Comparison of ENCODE assay signal across 18 cellular contexts in the genomic region with DNA sequence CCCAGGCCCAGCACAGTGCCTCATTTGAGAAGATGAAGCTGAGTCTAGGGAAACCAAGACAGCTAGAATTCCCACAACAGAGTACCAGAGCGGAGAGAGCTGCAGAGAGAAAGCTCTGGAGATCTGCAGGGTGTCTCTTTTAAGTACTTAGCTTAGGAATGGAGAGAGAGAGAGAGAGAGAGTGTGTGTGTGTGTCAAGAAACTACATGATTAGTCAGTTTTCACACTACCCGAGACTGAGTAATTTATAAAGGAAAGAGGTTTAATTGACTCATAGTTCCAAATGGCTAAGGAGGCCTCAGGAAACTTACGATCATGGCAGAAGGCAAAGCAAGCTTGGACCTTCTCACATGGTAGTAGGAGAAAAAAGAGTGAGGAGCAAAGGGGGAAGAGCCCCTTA.
"Had no signal": no experiment of that assay in that cellular context is flagged by ENCODE, and none has a peak within 500 bp of the region (broad histone marks: within the 10 kb centered on the region; RNA-seq: fewer than 3 reads in every experiment).

No MANE protein-coding gene starts in this region.

- H3K27ac Mint-ChIP-seq: activated B cell treated with CpG ODN at 0.5 μM for 24 hours; activated naive CD8-positive, alpha-beta T cell treated with anti-CD3 and anti-CD28 coated beads, Interleukin-2, amount 10 ng/mL, durations not matched to agents 7 days and 5 days; brain; endodermal cell; memory B cell; T-cell had no signal

- H3K9me3 Mint-ChIP-seq: endodermal cell had no signal

- H3K9me3 ChIP-seq: colonic mucosa, right atrium auricular region, stomach, vagina had no signal

- DNase-seq: activated B cell treated with CpG ODN at 0.5 μM for 24 hours; activated CD4-positive, alpha-beta T cell treated with anti-CD3 and anti-CD28 coated beads, Interleukin-2, amount 50 U/mL, for 4 hours; activated gamma-delta T cell; activated naive CD8-positive, alpha-beta T cell treated with anti-CD3 and anti-CD28 coated beads, Interleukin-2, amount 10 ng/mL, durations not matched to agents 7 days and 5 days; central memory CD4-positive, alpha-beta T cell; colonic mucosa; endodermal cell; erythroblast; occipital lobe; posterior cingulate gyrus; stomach; T-cell; trophoblast cell had no signal

- H3K27ac ChIP-seq: colonic mucosa, right atrium auricular region, stomach, vagina had no signal

- H3K4me3 ChIP-seq: colonic mucosa, right atrium auricular region, stomach, vagina had no signal

- H3K4me1 ChIP-seq: colonic mucosa, right atrium auricular region, stomach, vagina had no signal

- H3K27me3 ChIP-seq: colonic mucosa, right atrium auricular region, stomach, vagina had no signal

- H3K36me3 ChIP-seq: colonic mucosa had no signal

- ATAC-seq: SK-N-SH treated with all-trans-retinoic acid at 6 μM for 48 hours, T-cell had no signal
